Comparison of ENCODE assay signal across 6 cellular contexts in the genomic region with DNA sequence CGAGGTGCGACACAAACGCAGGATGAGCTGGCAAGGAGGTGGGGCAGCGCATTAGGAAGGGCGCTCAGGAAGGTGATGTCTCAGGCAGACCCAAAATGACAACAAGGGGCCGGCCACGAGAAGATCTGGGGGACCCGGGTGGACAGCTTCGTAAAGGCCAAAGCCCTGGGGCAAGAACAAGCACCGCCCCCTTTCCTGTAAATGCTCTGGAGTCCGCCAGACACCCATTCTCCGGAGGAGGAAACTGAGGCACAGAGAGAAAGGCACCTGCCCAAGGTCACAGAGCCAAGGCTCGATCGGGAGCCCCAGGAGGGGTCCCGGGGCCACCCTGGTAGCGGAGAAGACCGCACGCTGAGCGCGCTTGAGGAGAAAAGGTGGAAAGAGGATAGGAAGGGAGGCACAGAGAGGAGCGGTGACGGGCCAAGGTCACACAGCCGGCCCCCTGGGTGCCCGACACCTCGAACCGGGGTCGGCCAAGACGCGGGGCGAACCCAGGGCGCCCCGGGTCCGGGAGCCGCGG. TPM values are rescaled to one million over a fixed set of nuclear protein-coding genes. Genes with fewer than 3 reads are reported as not detected.
A peak's percentile ranks its signal among the peaks of the same experiment; 100 is the strongest.
DNase-seq lines count a peak whose midpoint lies in the region; ATAC-seq, FAIRE-seq and TF ChIP-seq lines count a peak whose summit lies in the region.

No MANE protein-coding gene starts in this region.

- peaks cover 74 to 85% of the 10 kb centered on the region in 2 donors for H3K4me1 Mint-ChIP-seq in immature natural killer cell

- TF ChIP-seq EP300 in transverse colon (IDR thresholded peaks at IDR 0.05; ENCODE audit: low read depth): no peak

- H3K4me1 ChIP-seq in transverse colon: peaks cover 29 to 65% (median 48%) of the 10 kb centered on the region in 4 donors

- H3K27me3 Mint-ChIP-seq in immature natural killer cell (ENCODE audit: low read depth in 3 of 3): peaks cover 14 to 20% (median 15%) of the 10 kb centered on the region in 3 donors

- H3K9me3 Mint-ChIP-seq in immature natural killer cell: no peaks in the 10 kb centered on the region

- H3K4me3 ChIP-seq in transverse colon: peak overlapping the region; percentile 87 to 99 (median 98)

- ATAC-seq in GM21717 (IDR thresholded peaks at IDR 0.05; ENCODE audit: unreplicated experiment) (peak; percentile 6), HG03354 (IDR thresholded peaks at IDR 0.05; ENCODE audit: poor library complexity, severe bottlenecking, unreplicated experiment) (no peak)

- peak overlapping the region; percentile 99 to 100 (median 100) for H3K4me3 Mint-ChIP-seq in immature natural killer cell

- peak; percentile 65 for DNase-seq in activated CD8-positive, alpha-beta memory T cell treated with anti-CD3 and anti-CD28 coated beads, Interleukin-2, amount 50 U/mL, for 48 hours
- DNase-seq in immature natural killer cell (no peak), transverse colon (peak; percentile 32), HTR-8/SVneo (ENCODE audit: insufficient read length, low spot score) (no peak)

- no peak for TF ChIP-seq CTCF in transverse colon (IDR thresholded peaks at IDR 0.05)

- intact Hi-C loops in transverse colon (cut with DNase I; ENCODE audit: low total_unique reads): no loop called here

- TF ChIP-seq POLR2A in transverse colon (IDR thresholded peaks at IDR 0.05): no peak

- peaks cover 0 to 21% (median 5%) of the 10 kb centered on the region in 4 donors for H3K36me3 ChIP-seq in transverse colon

- H3K27me3 ChIP-seq in transverse colon: no peaks in the 10 kb centered on the region

- peak overlapping the region; percentile 87 to 99 (median 94) for H3K27ac Mint-ChIP-seq in immature natural killer cell

- no peak for FAIRE-seq in HTR-8/SVneo (lab: Jason Lieb, UNC)

- in situ Hi-C loops in transverse colon (cut with MboI; ENCODE audit: low pct_ligation_motif_present in 1 of 4, low pct_unique_long_range_greater_than_20kb in 1 of 4, low sequenced_read_pairs in 3 of 4): no loop called here

- H3K27ac ChIP-seq in transverse colon: peak overlapping the region; percentile 95 to 100 (median 99)

- H3K36me3 Mint-ChIP-seq in immature natural killer cell: peaks cover 3 to 30% (median 12%) of the 10 kb centered on the region in 3 donors

- no peaks in the 10 kb centered on the region for H3K9me3 ChIP-seq in transverse colon

- WGBS in transverse colon (ENCODE audit: low coverage in 1 of 2), 2 donors: 1% methylated on average over 35 of the region's 35 CpGs; no CpG with 5 or more reads in 1 of the 2 donors

RNA-seq across cellular contexts. Expression of a gene that starts 0.6 kb away (rescaled TPM):
- 10 to 100 TPM; 12.8 to 43.4 (median 19.6) TPM for polyA plus RNA-seq in immature natural killer cell
- 100 to 1,000 TPM in 2 of 4 donors, 10 to 100 TPM in 2; 64.0 to 283 (median 124) TPM for total RNA-seq in transverse colon

RNA-seq across cellular contexts. Expression of a gene that starts 0.9 kb away (rescaled TPM):
- 100 to 1,000 TPM in 1 of 3 donors, 10 to 100 TPM in 1, 1 to 10 TPM in 1; 6.4 to 103 (median 29.6) TPM for polyA plus RNA-seq in immature natural killer cell
- 100 to 1,000 TPM in 3 of 4 donors, 10 to 100 TPM in 1; 90.5 to 368 (median 185) TPM for total RNA-seq in transverse colon

RNA-seq across cellular contexts. Expression of a gene that starts 54.3 kb away (rescaled TPM):
- polyA plus RNA-seq in immature natural killer cell: under 1 TPM in 1 of 3 donors, not detected in 2; 0.06 TPM
- total RNA-seq in transverse colon: 10 to 100 TPM in 3 of 4 donors, not detected in 1; 13.2 to 45.3 (median 22.7) TPM

RNA-seq across cellular contexts. Expression of a gene that starts 58.3 kb away (rescaled TPM):
- 100 to 1,000 TPM in 1 of 3 donors, 10 to 100 TPM in 2; 85.1 to 134 (median 98.2) TPM for polyA plus RNA-seq in immature natural killer cell
- total RNA-seq in transverse colon: 10 to 100 TPM; 30.3 to 73.5 (median 52.6) TPM

RNA-seq across cellular contexts. Expression of a gene that starts 58.8 kb away (rescaled TPM):
- polyA plus RNA-seq in immature natural killer cell: 1 to 10 TPM; 2.0 to 3.1 (median 2.5) TPM
- 10 to 100 TPM; 10.8 to 30.1 (median 16.6) TPM for total RNA-seq in transverse colon

Comparison
In these comparisons a context has a peak if more than half of its experiments do, and no peak if none do; other contexts are left out.
1. DNase-seq: peak in activated CD8-positive, alpha-beta memory T cell treated with anti-CD3 and anti-CD28 coated beads, Interleukin-2, amount 50 U/mL, for 48 hours (single experiment) and transverse colon (single experiment); none in immature natural killer cell (0 of 3) and HTR-8/SVneo (single experiment).